Comparison of ENCODE assay signal across 2 cellular contexts in the genomic region with DNA sequence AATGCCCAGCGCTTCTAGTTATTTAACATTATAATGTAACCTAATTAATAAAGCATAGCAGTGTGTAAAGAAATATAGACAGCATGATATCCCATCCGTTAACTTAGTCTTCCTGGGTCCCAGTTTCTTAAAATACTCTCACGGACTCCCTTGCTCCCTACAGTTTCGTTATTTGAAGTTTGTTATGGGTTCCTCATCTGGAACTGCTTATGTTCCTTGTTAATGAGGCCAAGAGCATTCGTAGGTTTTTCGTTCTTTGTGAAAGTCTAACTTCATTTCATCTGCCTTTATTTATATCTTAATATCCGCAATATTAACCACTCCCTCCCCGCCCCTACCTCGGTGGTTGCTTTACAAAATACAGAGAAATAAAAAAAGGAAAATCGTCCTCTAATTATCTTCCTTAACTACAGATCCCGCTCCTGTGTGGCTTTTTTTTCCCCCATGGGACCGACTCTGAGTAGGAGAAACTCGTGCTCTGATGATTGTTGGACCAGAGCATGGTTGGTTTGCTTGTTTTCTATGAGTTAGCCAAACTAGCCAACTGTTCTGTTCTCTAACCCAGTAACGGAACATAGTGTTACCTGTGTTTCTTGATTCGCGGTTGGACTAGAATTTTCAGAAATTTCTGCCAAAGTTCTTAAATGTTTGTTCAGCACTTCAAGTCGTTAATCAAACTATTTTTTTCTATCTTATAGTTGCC.
TF ChIP-seq lines count a peak whose summit lies in the region.

No MANE protein-coding gene starts in this region.

TF ChIP-seq in GM23338, 12 proteins besides CTCF, POLR2A, EP300 and RAD21 (continued from another document):
- no peak for TF ChIP-seq REST (IDR thresholded peaks at IDR 0.05; ENCODE audit: unreplicated experiment)
- TF ChIP-seq, protein P1, sequence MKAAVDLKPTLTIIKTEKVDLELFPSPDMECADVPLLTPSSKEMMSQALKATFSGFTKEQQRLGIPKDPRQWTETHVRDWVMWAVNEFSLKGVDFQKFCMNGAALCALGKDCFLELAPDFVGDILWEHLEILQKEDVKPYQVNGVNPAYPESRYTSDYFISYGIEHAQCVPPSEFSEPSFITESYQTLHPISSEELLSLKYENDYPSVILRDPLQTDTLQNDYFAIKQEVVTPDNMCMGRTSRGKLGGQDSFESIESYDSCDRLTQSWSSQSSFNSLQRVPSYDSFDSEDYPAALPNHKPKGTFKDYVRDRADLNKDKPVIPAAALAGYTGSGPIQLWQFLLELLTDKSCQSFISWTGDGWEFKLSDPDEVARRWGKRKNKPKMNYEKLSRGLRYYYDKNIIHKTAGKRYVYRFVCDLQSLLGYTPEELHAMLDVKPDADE (IDR thresholded peaks at IDR 0.05): no peak
- no peak for TF ChIP-seq STAT1 (IDR thresholded peaks at IDR 0.05; ENCODE audit: unreplicated experiment)
- no peak for TF ChIP-seq ZNF462 (CRISPR knock-in tag; IDR thresholded peaks at IDR 0.05)
- TF ChIP-seq EZH2phosphoT487 (IDR thresholded peaks at IDR 0.05; ENCODE audit: unreplicated experiment): no peak
- TF ChIP-seq NANOG (IDR thresholded peaks at IDR 0.05; ENCODE audit: borderline replicate concordance): no peak
- no peak for TF ChIP-seq ZNF114 (CRISPR knock-in tag; IDR thresholded peaks at IDR 0.05)

TF ChIP-seq in WTC11, 78 proteins besides CTCF, POLR2A, EP300 and RAD21 (continued from another document):
- TF ChIP-seq USF1 (CRISPR knock-in tag; IDR thresholded peaks at IDR 0.05) (no peak), PRRX2 (CRISPR knock-in tag; IDR thresholded peaks at IDR 0.05) (no peak), ZNF219 (CRISPR knock-in tag; IDR thresholded peaks at IDR 0.05; ENCODE audit: borderline replicate concordance) (no peak), ZNF263 (CRISPR knock-in tag; IDR thresholded peaks at IDR 0.05; ENCODE audit: low read depth) (no peak), SMAD3 (CRISPR knock-in tag; IDR thresholded peaks at IDR 0.05; ENCODE audit: borderline replicate concordance) (no peak), NR3C1 (CRISPR knock-in tag; conservative IDR thresholded peaks at IDR 0.05; ENCODE audit: low read depth) (no peak), ZNF138 (CRISPR knock-in tag; conservative IDR thresholded peaks at IDR 0.05) (no peak), GRHL2 (CRISPR knock-in tag; IDR thresholded peaks at IDR 0.05; ENCODE audit: insufficient replicate concordance, severe bottlenecking) (no peak), ZNF396 (CRISPR knock-in tag; IDR thresholded peaks at IDR 0.05; ENCODE audit: borderline replicate concordance) (no peak), ZNF532 (CRISPR knock-in tag; IDR thresholded peaks at IDR 0.05; ENCODE audit: borderline replicate concordance) (no peak), PRDM15 (CRISPR knock-in tag; IDR thresholded peaks at IDR 0.05) (no peak), ZMAT4 (CRISPR knock-in tag; IDR thresholded peaks at IDR 0.05) (no peak)
- TF ChIP-seq, protein P2, sequence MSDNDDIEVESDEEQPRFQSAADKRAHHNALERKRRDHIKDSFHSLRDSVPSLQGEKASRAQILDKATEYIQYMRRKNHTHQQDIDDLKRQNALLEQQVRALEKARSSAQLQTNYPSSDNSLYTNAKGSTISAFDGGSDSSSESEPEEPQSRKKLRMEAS (CRISPR knock-in tag; IDR thresholded peaks at IDR 0.05): no peak
- TF ChIP-seq, protein P3, sequence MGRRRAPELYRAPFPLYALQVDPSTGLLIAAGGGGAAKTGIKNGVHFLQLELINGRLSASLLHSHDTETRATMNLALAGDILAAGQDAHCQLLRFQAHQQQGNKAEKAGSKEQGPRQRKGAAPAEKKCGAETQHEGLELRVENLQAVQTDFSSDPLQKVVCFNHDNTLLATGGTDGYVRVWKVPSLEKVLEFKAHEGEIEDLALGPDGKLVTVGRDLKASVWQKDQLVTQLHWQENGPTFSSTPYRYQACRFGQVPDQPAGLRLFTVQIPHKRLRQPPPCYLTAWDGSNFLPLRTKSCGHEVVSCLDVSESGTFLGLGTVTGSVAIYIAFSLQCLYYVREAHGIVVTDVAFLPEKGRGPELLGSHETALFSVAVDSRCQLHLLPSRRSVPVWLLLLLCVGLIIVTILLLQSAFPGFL (CRISPR knock-in tag; IDR thresholded peaks at IDR 0.05; ENCODE audit: borderline replicate concordance): no peak
